1 cellular context compared by ENCODE assay signal in the genomic region with DNA sequence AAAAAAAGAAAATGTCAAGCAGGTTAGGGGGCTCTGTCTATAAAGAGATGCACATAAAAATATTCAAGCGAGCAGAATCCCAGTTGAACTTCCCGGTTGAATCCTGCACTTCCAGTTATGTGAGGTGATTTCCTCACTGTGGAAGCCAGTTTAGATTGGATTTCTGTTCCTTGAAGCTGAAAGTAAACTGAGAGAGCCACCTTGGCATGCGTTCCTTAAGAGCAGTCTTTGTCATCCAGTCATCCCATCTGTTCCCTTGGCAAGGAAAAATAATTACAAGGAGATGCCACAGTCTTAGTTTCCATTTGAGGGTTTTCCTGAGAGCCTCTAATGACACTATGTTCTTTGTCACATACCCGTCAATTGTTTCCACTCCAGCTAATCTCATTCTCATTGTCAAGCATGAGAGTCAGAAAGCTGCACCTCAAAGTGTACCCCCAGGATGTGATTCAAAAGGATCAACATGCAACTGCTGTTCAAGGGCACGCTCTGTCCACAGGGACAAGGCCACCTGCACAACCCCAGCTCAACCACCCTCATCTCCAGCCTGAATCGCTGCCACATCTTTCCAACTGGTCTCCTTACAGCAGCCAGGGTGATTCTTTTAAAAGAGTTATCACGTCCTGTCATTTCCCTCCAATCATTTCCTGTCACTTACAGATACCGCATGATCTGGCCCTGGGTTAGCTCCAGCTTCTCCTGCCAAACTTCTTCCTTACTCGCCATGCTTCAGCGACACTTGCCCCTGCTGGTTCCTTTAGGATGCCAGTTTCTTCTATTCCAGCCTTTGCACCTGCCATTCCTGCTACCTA.
A peak's percentile ranks its signal among the peaks of the same experiment; 100 is the strongest.
TF ChIP-seq lines count a peak whose summit lies in the region.

No MANE protein-coding gene starts in this region.

TF ChIP-seq in HepG2, 621 proteins besides CTCF, POLR2A, EP300 and RAD21 (continued from another document and continues in another):
- TF ChIP-seq, protein P1, sequence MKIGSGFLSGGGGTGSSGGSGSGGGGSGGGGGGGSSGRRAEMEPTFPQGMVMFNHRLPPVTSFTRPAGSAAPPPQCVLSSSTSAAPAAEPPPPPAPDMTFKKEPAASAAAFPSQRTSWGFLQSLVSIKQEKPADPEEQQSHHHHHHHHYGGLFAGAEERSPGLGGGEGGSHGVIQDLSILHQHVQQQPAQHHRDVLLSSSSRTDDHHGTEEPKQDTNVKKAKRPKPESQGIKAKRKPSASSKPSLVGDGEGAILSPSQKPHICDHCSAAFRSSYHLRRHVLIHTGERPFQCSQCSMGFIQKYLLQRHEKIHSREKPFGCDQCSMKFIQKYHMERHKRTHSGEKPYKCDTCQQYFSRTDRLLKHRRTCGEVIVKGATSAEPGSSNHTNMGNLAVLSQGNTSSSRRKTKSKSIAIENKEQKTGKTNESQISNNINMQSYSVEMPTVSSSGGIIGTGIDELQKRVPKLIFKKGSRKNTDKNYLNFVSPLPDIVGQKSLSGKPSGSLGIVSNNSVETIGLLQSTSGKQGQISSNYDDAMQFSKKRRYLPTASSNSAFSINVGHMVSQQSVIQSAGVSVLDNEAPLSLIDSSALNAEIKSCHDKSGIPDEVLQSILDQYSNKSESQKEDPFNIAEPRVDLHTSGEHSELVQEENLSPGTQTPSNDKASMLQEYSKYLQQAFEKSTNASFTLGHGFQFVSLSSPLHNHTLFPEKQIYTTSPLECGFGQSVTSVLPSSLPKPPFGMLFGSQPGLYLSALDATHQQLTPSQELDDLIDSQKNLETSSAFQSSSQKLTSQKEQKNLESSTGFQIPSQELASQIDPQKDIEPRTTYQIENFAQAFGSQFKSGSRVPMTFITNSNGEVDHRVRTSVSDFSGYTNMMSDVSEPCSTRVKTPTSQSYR (CRISPR knock-in tag; IDR thresholded peaks at IDR 0.05; ENCODE audit: borderline replicate concordance): peak; percentile 63; the same call in 1 of the 2 replicates
- TF ChIP-seq IKZF4 (CRISPR knock-in tag; IDR thresholded peaks at IDR 0.05; ENCODE audit: borderline replicate concordance, low read depth, not compliant biosample characterization) (peak; percentile 27), RFX5 (IDR thresholded peaks at IDR 0.05; ENCODE audit: low read depth, low read length) (peak; percentile 26; the same call in 1 of the 2 replicates), NR2F2 (IDR thresholded peaks at IDR 0.05; ENCODE audit: borderline replicate concordance, low read depth) (peak; percentile 70), ZNF598 (CRISPR knock-in tag; IDR thresholded peaks at IDR 0.05; ENCODE audit: borderline replicate concordance) (no peak), ZBTB26 (CRISPR knock-in tag; IDR thresholded peaks at IDR 0.05; ENCODE audit: borderline replicate concordance) (peak; percentile 91), HDAC1 (CRISPR knock-in tag; IDR thresholded peaks at IDR 0.05) (peak; percentile 95), ATF7 (IDR thresholded peaks at IDR 0.05) (no peak), ATF7 (CRISPR knock-in tag; IDR thresholded peaks at IDR 0.05) (peak; percentile 69; the same call in 1 of the 2 replicates), SATB2 (CRISPR knock-in tag; IDR thresholded peaks at IDR 0.05) (no peak), CEBPG (CRISPR knock-in tag; IDR thresholded peaks at IDR 0.05) (peak; percentile 57), ZNF326 (CRISPR knock-in tag; IDR thresholded peaks at IDR 0.05; ENCODE audit: borderline replicate concordance) (no peak), KDM1A (CRISPR knock-in tag; IDR thresholded peaks at IDR 0.05) (peak; percentile 74; the same call in 1 of the 2 replicates), PHF20 (CRISPR knock-in tag; IDR thresholded peaks at IDR 0.05) (peak; percentile 60; the same call in 1 of the 2 replicates), HMGXB3 (CRISPR knock-in tag; IDR thresholded peaks at IDR 0.05; ENCODE audit: borderline replicate concordance) (peak; percentile 81; the same call in 1 of the 2 replicates), SMYD3 (CRISPR knock-in tag; IDR thresholded peaks at IDR 0.05) (no peak), HMG20B (CRISPR knock-in tag; conservative IDR thresholded peaks at IDR 0.05) (peak; percentile 86), ZNF572 (CRISPR knock-in tag; IDR thresholded peaks at IDR 0.05) (peak; percentile 19; the same call in 1 of the 2 replicates), FOXK1 (CRISPR knock-in tag; IDR thresholded peaks at IDR 0.05; ENCODE audit: borderline replicate concordance, low read depth) (peak; percentile 75; the same call in 1 of the 2 replicates), NFYB (CRISPR knock-in tag; IDR thresholded peaks at IDR 0.05) (no peak), TBL1XR1 (IDR thresholded peaks at IDR 0.05; ENCODE audit: borderline replicate concordance, low read length, partially characterized antibody) (peak; percentile 76), FOXK2 (IDR thresholded peaks at IDR 0.05) (peak; percentile 62), HNRNPH1 (optimal IDR thresholded peaks at IDR 0.05; ENCODE audit: low read depth, low read length) (no peak), ZNF274 (CRISPR knock-in tag; IDR thresholded peaks at IDR 0.05) (peak; percentile 53; the same call in 1 of the 2 replicates), ESRRA (CRISPR knock-in tag; IDR thresholded peaks at IDR 0.05; ENCODE audit: low read depth) (peak; percentile 83; the same call in 1 of the 2 replicates), TBX3 (IDR thresholded peaks at IDR 0.05; ENCODE audit: borderline replicate concordance) (peak; percentile 73; the same call in 1 of the 2 replicates), HDAC2 (CRISPR knock-in tag; IDR thresholded peaks at IDR 0.05) (peak; percentile 96), NR2F6 (IDR thresholded peaks at IDR 0.05) (peak; percentile 76), NR2F6 (CRISPR knock-in tag; IDR thresholded peaks at IDR 0.05) (peak; percentile 85), KAT2B (IDR thresholded peaks at IDR 0.05; ENCODE audit: borderline replicate concordance, low read depth, low read length) (no peak), MYC (CRISPR knock-in tag; IDR thresholded peaks at IDR 0.05; ENCODE audit: borderline replicate concordance) (peak; percentile 60; the same call in 1 of the 2 replicates), FOXA1 (IDR thresholded peaks at IDR 0.05) (peak; percentile 85), FOXA1 (CRISPR knock-in tag; IDR thresholded peaks at IDR 0.05) (peak; percentile 98), CBX5 (CRISPR knock-in tag; IDR thresholded peaks at IDR 0.05; ENCODE audit: borderline replicate concordance) (peak; percentile 70; the same call in 1 of the 2 replicates), KDM2A (CRISPR knock-in tag; IDR thresholded peaks at IDR 0.05; ENCODE audit: borderline replicate concordance, low read depth) (0 out of 2 replicates have a peak, but pooled peaks have one; percentile 62), ZNF703 (CRISPR knock-in tag; IDR thresholded peaks at IDR 0.05; ENCODE audit: borderline replicate concordance) (peak; percentile 68; the same call in 1 of the 2 replicates), TBX2 (CRISPR knock-in tag; IDR thresholded peaks at IDR 0.05; ENCODE audit: borderline replicate concordance) (peak; percentile 95), NR2F1 (CRISPR knock-in tag; IDR thresholded peaks at IDR 0.05) (peak; percentile 41 to 68; a peak in 2 of 4 replicates), BHLHE40 (IDR thresholded peaks at IDR 0.05; ENCODE audit: low read length) (peak; percentile 57; the same call in 1 of the 2 replicates)
- TF ChIP-seq, protein P2, sequence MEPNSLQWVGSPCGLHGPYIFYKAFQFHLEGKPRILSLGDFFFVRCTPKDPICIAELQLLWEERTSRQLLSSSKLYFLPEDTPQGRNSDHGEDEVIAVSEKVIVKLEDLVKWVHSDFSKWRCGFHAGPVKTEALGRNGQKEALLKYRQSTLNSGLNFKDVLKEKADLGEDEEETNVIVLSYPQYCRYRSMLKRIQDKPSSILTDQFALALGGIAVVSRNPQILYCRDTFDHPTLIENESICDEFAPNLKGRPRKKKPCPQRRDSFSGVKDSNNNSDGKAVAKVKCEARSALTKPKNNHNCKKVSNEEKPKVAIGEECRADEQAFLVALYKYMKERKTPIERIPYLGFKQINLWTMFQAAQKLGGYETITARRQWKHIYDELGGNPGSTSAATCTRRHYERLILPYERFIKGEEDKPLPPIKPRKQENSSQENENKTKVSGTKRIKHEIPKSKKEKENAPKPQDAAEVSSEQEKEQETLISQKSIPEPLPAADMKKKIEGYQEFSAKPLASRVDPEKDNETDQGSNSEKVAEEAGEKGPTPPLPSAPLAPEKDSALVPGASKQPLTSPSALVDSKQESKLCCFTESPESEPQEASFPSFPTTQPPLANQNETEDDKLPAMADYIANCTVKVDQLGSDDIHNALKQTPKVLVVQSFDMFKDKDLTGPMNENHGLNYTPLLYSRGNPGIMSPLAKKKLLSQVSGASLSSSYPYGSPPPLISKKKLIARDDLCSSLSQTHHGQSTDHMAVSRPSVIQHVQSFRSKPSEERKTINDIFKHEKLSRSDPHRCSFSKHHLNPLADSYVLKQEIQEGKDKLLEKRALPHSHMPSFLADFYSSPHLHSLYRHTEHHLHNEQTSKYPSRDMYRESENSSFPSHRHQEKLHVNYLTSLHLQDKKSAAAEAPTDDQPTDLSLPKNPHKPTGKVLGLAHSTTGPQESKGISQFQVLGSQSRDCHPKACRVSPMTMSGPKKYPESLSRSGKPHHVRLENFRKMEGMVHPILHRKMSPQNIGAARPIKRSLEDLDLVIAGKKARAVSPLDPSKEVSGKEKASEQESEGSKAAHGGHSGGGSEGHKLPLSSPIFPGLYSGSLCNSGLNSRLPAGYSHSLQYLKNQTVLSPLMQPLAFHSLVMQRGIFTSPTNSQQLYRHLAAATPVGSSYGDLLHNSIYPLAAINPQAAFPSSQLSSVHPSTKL (CRISPR knock-in tag; IDR thresholded peaks at IDR 0.05): peak; percentile 98
- TF ChIP-seq, protein P3, sequence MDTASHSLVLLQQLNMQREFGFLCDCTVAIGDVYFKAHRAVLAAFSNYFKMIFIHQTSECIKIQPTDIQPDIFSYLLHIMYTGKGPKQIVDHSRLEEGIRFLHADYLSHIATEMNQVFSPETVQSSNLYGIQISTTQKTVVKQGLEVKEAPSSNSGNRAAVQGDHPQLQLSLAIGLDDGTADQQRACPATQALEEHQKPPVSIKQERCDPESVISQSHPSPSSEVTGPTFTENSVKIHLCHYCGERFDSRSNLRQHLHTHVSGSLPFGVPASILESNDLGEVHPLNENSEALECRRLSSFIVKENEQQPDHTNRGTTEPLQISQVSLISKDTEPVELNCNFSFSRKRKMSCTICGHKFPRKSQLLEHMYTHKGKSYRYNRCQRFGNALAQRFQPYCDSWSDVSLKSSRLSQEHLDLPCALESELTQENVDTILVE (CRISPR knock-in tag; IDR thresholded peaks at IDR 0.05): 0 out of 2 replicates have a peak, but pooled peaks have one; percentile 22
- TF ChIP-seq, protein P4, sequence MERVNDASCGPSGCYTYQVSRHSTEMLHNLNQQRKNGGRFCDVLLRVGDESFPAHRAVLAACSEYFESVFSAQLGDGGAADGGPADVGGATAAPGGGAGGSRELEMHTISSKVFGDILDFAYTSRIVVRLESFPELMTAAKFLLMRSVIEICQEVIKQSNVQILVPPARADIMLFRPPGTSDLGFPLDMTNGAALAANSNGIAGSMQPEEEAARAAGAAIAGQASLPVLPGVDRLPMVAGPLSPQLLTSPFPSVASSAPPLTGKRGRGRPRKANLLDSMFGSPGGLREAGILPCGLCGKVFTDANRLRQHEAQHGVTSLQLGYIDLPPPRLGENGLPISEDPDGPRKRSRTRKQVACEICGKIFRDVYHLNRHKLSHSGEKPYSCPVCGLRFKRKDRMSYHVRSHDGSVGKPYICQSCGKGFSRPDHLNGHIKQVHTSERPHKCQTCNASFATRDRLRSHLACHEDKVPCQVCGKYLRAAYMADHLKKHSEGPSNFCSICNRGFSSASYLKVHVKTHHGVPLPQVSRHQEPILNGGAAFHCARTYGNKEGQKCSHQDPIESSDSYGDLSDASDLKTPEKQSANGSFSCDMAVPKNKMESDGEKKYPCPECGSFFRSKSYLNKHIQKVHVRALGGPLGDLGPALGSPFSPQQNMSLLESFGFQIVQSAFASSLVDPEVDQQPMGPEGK (CRISPR knock-in tag; IDR thresholded peaks at IDR 0.05): peak; percentile 81
- TF ChIP-seq, protein P5, sequence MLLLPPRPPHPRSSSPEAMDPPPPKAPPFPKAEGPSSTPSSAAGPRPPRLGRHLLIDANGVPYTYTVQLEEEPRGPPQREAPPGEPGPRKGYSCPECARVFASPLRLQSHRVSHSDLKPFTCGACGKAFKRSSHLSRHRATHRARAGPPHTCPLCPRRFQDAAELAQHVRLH (CRISPR knock-in tag; IDR thresholded peaks at IDR 0.05; ENCODE audit: borderline replicate concordance, low read depth): peak; percentile 58; the same call in 1 of the 2 replicates
